1 cellular context compared by ENCODE assay signal in the genomic region with DNA sequence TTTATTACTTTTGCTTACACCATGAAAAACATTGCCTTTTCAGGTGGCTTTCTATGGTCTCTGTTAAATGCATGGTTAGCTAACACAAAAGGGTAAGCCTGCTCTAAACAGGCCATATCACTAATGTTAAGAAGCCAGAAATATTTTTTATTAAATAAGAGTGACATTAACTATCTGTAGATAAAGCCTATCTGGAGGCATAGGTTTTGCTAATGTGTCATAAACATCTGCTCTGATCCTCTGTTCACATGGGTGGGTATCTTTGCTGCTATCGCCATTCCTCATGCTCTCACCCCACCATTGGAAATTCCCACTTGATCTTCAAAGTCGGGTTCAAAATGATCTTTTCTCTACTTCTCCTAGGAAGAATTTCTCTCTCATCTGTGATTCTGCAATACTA.
TF ChIP-seq lines count a peak whose summit lies in the region.

No MANE protein-coding gene starts in this region.

TF ChIP-seq in GM12878, 131 proteins besides CTCF, POLR2A, EP300 and RAD21:
- no peak for TF ChIP-seq SUPT20H (IDR thresholded peaks at IDR 0.05; ENCODE audit: borderline replicate concordance, control insufficient read depth, low read depth, low read length)
- TF ChIP-seq, protein P1, sequence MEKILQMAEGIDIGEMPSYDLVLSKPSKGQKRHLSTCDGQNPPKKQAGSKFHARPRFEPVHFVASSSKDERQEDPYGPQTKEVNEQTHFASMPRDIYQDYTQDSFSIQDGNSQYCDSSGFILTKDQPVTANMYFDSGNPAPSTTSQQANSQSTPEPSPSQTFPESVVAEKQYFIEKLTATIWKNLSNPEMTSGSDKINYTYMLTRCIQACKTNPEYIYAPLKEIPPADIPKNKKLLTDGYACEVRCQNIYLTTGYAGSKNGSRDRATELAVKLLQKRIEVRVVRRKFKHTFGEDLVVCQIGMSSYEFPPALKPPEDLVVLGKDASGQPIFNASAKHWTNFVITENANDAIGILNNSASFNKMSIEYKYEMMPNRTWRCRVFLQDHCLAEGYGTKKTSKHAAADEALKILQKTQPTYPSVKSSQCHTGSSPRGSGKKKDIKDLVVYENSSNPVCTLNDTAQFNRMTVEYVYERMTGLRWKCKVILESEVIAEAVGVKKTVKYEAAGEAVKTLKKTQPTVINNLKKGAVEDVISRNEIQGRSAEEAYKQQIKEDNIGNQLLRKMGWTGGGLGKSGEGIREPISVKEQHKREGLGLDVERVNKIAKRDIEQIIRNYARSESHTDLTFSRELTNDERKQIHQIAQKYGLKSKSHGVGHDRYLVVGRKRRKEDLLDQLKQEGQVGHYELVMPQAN (conservative IDR thresholded peaks at IDR 0.05), result no peak
- TF ChIP-seq, protein P2, sequence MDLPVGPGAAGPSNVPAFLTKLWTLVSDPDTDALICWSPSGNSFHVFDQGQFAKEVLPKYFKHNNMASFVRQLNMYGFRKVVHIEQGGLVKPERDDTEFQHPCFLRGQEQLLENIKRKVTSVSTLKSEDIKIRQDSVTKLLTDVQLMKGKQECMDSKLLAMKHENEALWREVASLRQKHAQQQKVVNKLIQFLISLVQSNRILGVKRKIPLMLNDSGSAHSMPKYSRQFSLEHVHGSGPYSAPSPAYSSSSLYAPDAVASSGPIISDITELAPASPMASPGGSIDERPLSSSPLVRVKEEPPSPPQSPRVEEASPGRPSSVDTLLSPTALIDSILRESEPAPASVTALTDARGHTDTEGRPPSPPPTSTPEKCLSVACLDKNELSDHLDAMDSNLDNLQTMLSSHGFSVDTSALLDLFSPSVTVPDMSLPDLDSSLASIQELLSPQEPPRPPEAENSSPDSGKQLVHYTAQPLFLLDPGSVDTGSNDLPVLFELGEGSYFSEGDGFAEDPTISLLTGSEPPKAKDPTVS (IDR thresholded peaks at IDR 0.05; ENCODE audit: low read depth, low read length), result no peak
